18 cellular contexts compared by ENCODE assay signal in genomic region chr2:83071914-83072313, GRCh38.
DNase-seq lines count a peak whose midpoint lies in the region; ATAC-seq and TF ChIP-seq lines count a peak whose summit lies in the region.
"Had no signal": no experiment of that assay in that cellular context is flagged by ENCODE, and none has a peak within 500 bp of the region (broad histone marks: within the 10 kb centered on the region; RNA-seq: fewer than 3 reads in every experiment).

No MANE protein-coding gene starts in this region.

- no peaks in the 10 kb centered on the region for H3K36me3 ChIP-seq in neural progenitor cell
- H3K36me3 ChIP-seq: Peyer's patch had no signal

- no peak overlapping the region for H3K4me3 Mint-ChIP-seq in neural progenitor cell
- H3K4me3 Mint-ChIP-seq: CD14-positive monocyte had no signal

- no peaks in the 10 kb centered on the region for H3F3A ChIP-seq in neural progenitor cell (ENCODE audit: low read depth)

- no peak overlapping the region for H3K27ac Mint-ChIP-seq in neural progenitor cell
- H3K27ac Mint-ChIP-seq: CD14-positive monocyte had no signal

- ATAC-seq in GM18502 (IDR thresholded peaks at IDR 0.05; ENCODE audit: poor library complexity, unreplicated experiment), result no peak
- ATAC-seq: GM12878, SK-N-SH treated with all-trans-retinoic acid at 6 μM for 48 hours had no signal

- no peaks in the 10 kb centered on the region for H3K27me3 Mint-ChIP-seq in neural progenitor cell (ENCODE audit: insufficient read depth, low read depth)

- H3K4me1 ChIP-seq in neural progenitor cell, result no peaks in the 10 kb centered on the region

- no peak overlapping the region for H2AFZ ChIP-seq in neural progenitor cell (replicated peaks)

- no peaks in the 10 kb centered on the region for H3K9me3 ChIP-seq in neural progenitor cell (ENCODE audit: low read depth)
- H3K9me3 ChIP-seq: Peyer's patch had no signal

- TF ChIP-seq CTCF in fibroblast of villous mesenchyme (IDR thresholded peaks at IDR 0.05; ENCODE audit: insufficient read depth, low read depth, low read length) (peak; percentile 11), neural progenitor cell (IDR thresholded peaks at IDR 0.05) (peak; percentile 23), GM10248 (IDR thresholded peaks at IDR 0.05; ENCODE audit: control extremely low read depth, extremely low read depth, low read depth, missing control alignments) (no peak)

- H3K9me3 Mint-ChIP-seq in neural progenitor cell, result no peaks in the 10 kb centered on the region

- no peak overlapping the region for H3K9ac ChIP-seq in neural progenitor cell

- H3K4me2 ChIP-seq in neural progenitor cell, result no peak overlapping the region

- DNase-seq in DMS53 treated with DMSO at 0.1 percent for 48 hours (lab: John Stamatoyannopoulos, UW; ENCODE audit: unreplicated experiment) (peak; percentile 51), OCI-M1 (lab: John Stamatoyannopoulos, UW) (peak; percentile 1), fibroblast of villous mesenchyme (ENCODE audit: low read depth) (no peak), neural progenitor cell (ENCODE audit: low spot score) (peak; percentile 4), GM10248 (ENCODE audit: extremely low spot score) (no peak), HK-2 (ENCODE audit: unreplicated experiment) (no peak)
- DNase-seq: EL, KG1, NCI-H1092, NCI-H1436 treated with DMSO at 0.1 percent for 48 hours, NCI-H1930, NCI-H510A, NCI-H748 treated with DMSO at 0.1 percent for 48 hours, Peyer's patch had no signal

- H3K4me1 Mint-ChIP-seq in neural progenitor cell, result no peaks in the 10 kb centered on the region
- H3K4me1 Mint-ChIP-seq: CD14-positive monocyte had no signal

- no peak overlapping the region for H3K27ac ChIP-seq in neural progenitor cell
- H3K27ac ChIP-seq: Peyer's patch had no signal

- no peaks in the 10 kb centered on the region for H4K20me1 ChIP-seq in neural progenitor cell (ENCODE audit: low read depth)

- H3K27me3 ChIP-seq in neural progenitor cell, result no peaks in the 10 kb centered on the region
- H3K27me3 ChIP-seq: Peyer's patch had no signal

- H3K79me2 ChIP-seq in neural progenitor cell (ENCODE audit: low read depth), result no peaks in the 10 kb centered on the region

- CTCF ChIA-PET in GM10248 (lab: Yijun Ruan, JAX), result interaction anchor here (1.3 kb wide), 1 partner anchor 11 kb away, joined by 4 read pairs; no protein-coding TSS in a partner anchor

- POLR2A ChIA-PET in GM10248 (lab: Yijun Ruan, JAX), result no interaction called here

- no peaks in the 10 kb centered on the region for H3K36me3 Mint-ChIP-seq in neural progenitor cell
- H3K36me3 Mint-ChIP-seq: CD14-positive monocyte had no signal

- H3K4me3 ChIP-seq in fibroblast of villous mesenchyme (ENCODE audit: low read depth, low read length) (no peak overlapping the region), neural progenitor cell (no peak overlapping the region)
- H3K4me3 ChIP-seq: GM12878, Peyer's patch had no signal

Comparison
In these comparisons a context has a peak if more than half of its experiments do, and no peak if none do; other contexts are left out.
1. DNase-seq: peak in DMS53 treated with DMSO at 0.1 percent for 48 hours (single experiment), OCI-M1 (single experiment) and neural progenitor cell (single experiment); none in fibroblast of villous mesenchyme (single experiment), GM10248 (single experiment) and HK-2 (single experiment).